ENCODE assay signal across 11 cellular contexts in the genomic region with DNA sequence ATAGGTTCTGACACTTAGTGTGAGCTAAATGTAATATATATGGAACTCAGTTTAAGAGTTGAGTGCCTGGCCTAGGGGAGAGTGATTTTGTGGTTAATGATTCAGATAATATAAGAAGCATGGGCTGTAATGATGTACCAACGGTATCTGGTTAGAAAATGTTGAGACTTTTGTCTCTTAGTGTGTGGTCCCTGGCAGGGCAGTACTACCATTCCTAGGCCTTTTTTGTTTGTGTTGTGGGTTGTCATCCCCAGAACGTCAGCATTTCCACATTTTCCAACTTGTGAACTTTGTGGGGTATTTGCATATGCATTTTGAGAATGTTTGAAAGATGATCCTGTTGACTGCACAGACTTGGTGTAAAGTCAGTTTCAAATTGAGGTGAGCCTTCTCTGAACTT. TPM values are rescaled to one million over a fixed set of nuclear protein-coding genes. Genes with fewer than 3 reads are reported as not detected.
DNase-seq lines count a peak whose midpoint lies in the region; ATAC-seq and TF ChIP-seq lines count a peak whose summit lies in the region.
"Had no signal": no experiment of that assay in that cellular context is flagged by ENCODE, and none has a peak within 500 bp of the region (broad histone marks: within the 10 kb centered on the region; RNA-seq: fewer than 3 reads in every experiment).

No MANE protein-coding gene starts in this region.

- H3K4me1 ChIP-seq in DND-41 (ENCODE audit: insufficient read depth, low read length), result peaks cover 90% of the 10 kb centered on the region
- H3K4me1 ChIP-seq in GM23248 (ENCODE audit: insufficient read depth), result peaks cover 84% of the 10 kb centered on the region
- peaks cover 0 to 79% (median 43%) of the 10 kb centered on the region in 4 donors for H3K4me1 ChIP-seq in tibial nerve

- H3K79me2 ChIP-seq in DND-41 (ENCODE audit: insufficient read depth, low read length) (peaks cover 100% of the 10 kb centered on the region), GM23248 (ENCODE audit: insufficient read depth) (peaks cover 100% of the 10 kb centered on the region)

- no peaks in the 10 kb centered on the region for H3K9me3 ChIP-seq in DND-41 (ENCODE audit: insufficient read depth, low read length, severe bottlenecking)
- H3K9me3 ChIP-seq in GM23248 (ENCODE audit: low read depth), result no peaks in the 10 kb centered on the region
- H3K9me3 ChIP-seq in tibial nerve, result no peaks in the 10 kb centered on the region

- peak overlapping the region; percentile 62 for H3K27ac ChIP-seq in DND-41 (ENCODE audit: low read length)
- H3K27ac ChIP-seq in GM23248, result peak overlapping the region; percentile 51
- no peak overlapping the region for H3K27ac ChIP-seq in tibial nerve
- H3K27ac ChIP-seq: VCaP had no signal

- intact Hi-C loops in activated CD8-positive, alpha-beta T cell treated with anti-CD3 and anti-CD28 coated beads for 36 hours (cut with micrococcal nuclease), result loop anchor here (5.0 kb wide), 3 partner anchors 354 to 514 kb away; partner anchors contain the start of gene DENND1B

- no peak for ATAC-seq in DND-41 (ENCODE audit: insufficient read depth, low read depth)
- peak; percentile 14 for ATAC-seq in activated CD8-positive, alpha-beta T cell treated with anti-CD3 and anti-CD28 coated beads for 36 hours
- no peak for ATAC-seq in HG02678 (IDR thresholded peaks at IDR 0.05; ENCODE audit: unreplicated experiment)

- H3K9ac ChIP-seq in DND-41 (ENCODE audit: low read depth, low read length), result no peak overlapping the region
- no peak overlapping the region for H3K9ac ChIP-seq in GM23248

- H3K27me3 Mint-ChIP-seq in activated CD8-positive, alpha-beta T cell treated with anti-CD3 and anti-CD28 coated beads for 36 hours, result no peaks in the 10 kb centered on the region

- in situ Hi-C loops in GM23248 (cut with MboI), result loop anchor here (25.0 kb wide), 1 partner anchor 519 kb away; no protein-coding TSS in a partner anchor

- H3K36me3 ChIP-seq in DND-41 (ENCODE audit: insufficient read depth, low read length), result no peaks in the 10 kb centered on the region
- peaks cover 3% of the 10 kb centered on the region; the same call in 1 of the 2 replicates for H3K36me3 ChIP-seq in GM23248 (ENCODE audit: low read depth)
- H3K36me3 ChIP-seq in tibial nerve, result no peaks in the 10 kb centered on the region

- DNase-seq in DND-41 (no peak), GM23248 (peak; percentile 52), iris pigment epithelial cell (ENCODE audit: low read depth) (peak; percentile 95), NOMO-1 (lab: John Stamatoyannopoulos, UW; ENCODE audit: unreplicated experiment in 2 of 2) (no peak), NCI-H2107 (lab: John Stamatoyannopoulos, UW) (no peak), tibial nerve (ENCODE audit: low spot score in 2 of 2) (no peak)
- no peak for DNase-seq in activated CD8-positive, alpha-beta T cell treated with anti-CD3 and anti-CD28 coated beads for 36 hours
- DNase-seq: effector CD8-positive, alpha-beta T cell; NCI-H2171 had no signal

- CTCF ChIA-PET in activated CD8-positive, alpha-beta T cell treated with anti-CD3 and anti-CD28 coated beads for 36 hours (lab: Charles Lee), result interaction anchor here (0.7 to 1.8 kb wide), 3 partner anchors 9 to 94 kb away, joined by 4 to 5 read pairs (median 4); no protein-coding TSS in a partner anchor

- TF ChIP-seq POLR2A in tibial nerve (IDR thresholded peaks at IDR 0.05), result no peak

- H3K4me3 Mint-ChIP-seq in activated CD8-positive, alpha-beta T cell treated with anti-CD3 and anti-CD28 coated beads for 36 hours, result peak overlapping the region; percentile 74

- TF ChIP-seq CTCF in DND-41 (IDR thresholded peaks at IDR 0.05; ENCODE audit: borderline replicate concordance, extremely low read depth, low read length, poor library complexity, severe bottlenecking) (no peak), tibial nerve (IDR thresholded peaks at IDR 0.05) (no peak)
- TF ChIP-seq CTCF in activated CD8-positive, alpha-beta T cell treated with anti-CD3 and anti-CD28 coated beads for 36 hours (IDR thresholded peaks at IDR 0.05), result no peak

- no peaks in the 10 kb centered on the region for H3K9me3 Mint-ChIP-seq in activated CD8-positive, alpha-beta T cell treated with anti-CD3 and anti-CD28 coated beads for 36 hours

- H3F3A ChIP-seq in GM23248 (ENCODE audit: insufficient read depth), result peaks cover 87% of the 10 kb centered on the region

- POLR2A ChIA-PET in activated CD8-positive, alpha-beta T cell treated with anti-CD3 and anti-CD28 coated beads for 36 hours (lab: Charles Lee), result interaction anchor here (1.2 to 1.4 kb wide), 2 partner anchors 10 to 86 kb away, joined by 3 to 5 read pairs; no protein-coding TSS in a partner anchor

- H3K27me3 ChIP-seq in DND-41 (ENCODE audit: insufficient read depth, low read length, poor library complexity), result no peaks in the 10 kb centered on the region
- H3K27me3 ChIP-seq in GM23248 (replicated peaks; ENCODE audit: insufficient read depth), result no peaks in the 10 kb centered on the region
- no peaks in the 10 kb centered on the region for H3K27me3 ChIP-seq in tibial nerve

- H4K20me1 ChIP-seq in DND-41 (ENCODE audit: insufficient read depth, low read length), result peaks cover 45% of the 10 kb centered on the region
- H4K20me1 ChIP-seq in GM23248 (ENCODE audit: insufficient read depth), result peaks cover 84% of the 10 kb centered on the region

- WGBS in GM23248 (ENCODE audit: low coverage in 1 of 2, low lambda C conversion rate in 2 of 2, missing lambda C conversion rate in 2 of 2), 2 experiments, result 34% methylated on average over 2 of the region's 2 CpGs
- WGBS in tibial nerve, 2 donors, result 42 to 52% methylated on average over 2 of the region's 2 CpGs

- H3K4me2 ChIP-seq in DND-41 (ENCODE audit: insufficient read depth, low read length), result no peak overlapping the region
- H3K4me2 ChIP-seq in GM23248 (ENCODE audit: unreplicated experiment), result peak overlapping the region; percentile 27

- peaks cover 86% of the 10 kb centered on the region for H3K4me1 Mint-ChIP-seq in activated CD8-positive, alpha-beta T cell treated with anti-CD3 and anti-CD28 coated beads for 36 hours (ENCODE audit: low read depth)

- peak overlapping the region; percentile 95 for H3K27ac Mint-ChIP-seq in activated CD8-positive, alpha-beta T cell treated with anti-CD3 and anti-CD28 coated beads for 36 hours

- H3K36me3 Mint-ChIP-seq in activated CD8-positive, alpha-beta T cell treated with anti-CD3 and anti-CD28 coated beads for 36 hours (ENCODE audit: low read depth), result peaks cover 16% of the 10 kb centered on the region

- H3K9me2 ChIP-seq in GM23248 (ENCODE audit: insufficient read depth), result no peaks in the 10 kb centered on the region

- H2AFZ ChIP-seq in DND-41 (ENCODE audit: low read depth, low read length) (no peak overlapping the region), GM23248 (no peak overlapping the region)

- TF ChIP-seq EP300 in tibial nerve (IDR thresholded peaks at IDR 0.05), result no peak

- no peak overlapping the region for H3K4me3 ChIP-seq in DND-41 (ENCODE audit: low read depth in 1 of 2, low read length in 2 of 2)
- peak overlapping the region; percentile 19 for H3K4me3 ChIP-seq in GM23248
- no peak overlapping the region for H3K4me3 ChIP-seq in tibial nerve

RNA-seq across cellular contexts. Expression of gene NEK7, which starts 11.4 kb away (rescaled TPM):
- 1,026 and 1,186 TPM in 2 replicates for total RNA-seq in GM23248 (2014; rRNA removed; shearing (Covaris generic))
- polyA plus RNA-seq in GM23248 (2016; fragmentation: Nextera tagmentation; extraction: Ambion mirVana), result 693 and 700 TPM in 2 replicates
- total RNA-seq in activated CD8-positive, alpha-beta T cell treated with anti-CD3 and anti-CD28 coated beads for 36 hours, result 10 to 100 TPM; 71.4 to 76.4 TPM
- 100 to 1,000 TPM; 123 to 219 (median 141) TPM for total RNA-seq in tibial nerve

Comparison
In these comparisons a context has a peak if more than half of its experiments do, and no peak if none do; other contexts are left out.
1. DNase-seq: peak in GM23248 (single experiment) and iris pigment epithelial cell (single experiment); none in DND-41 (single experiment), activated CD8-positive, alpha-beta T cell treated with anti-CD3 and anti-CD28 coated beads for 36 hours (single experiment), NOMO-1 (0 of 2), NCI-H2107 (single experiment) and tibial nerve (0 of 2).
2. H3K27ac ChIP-seq: peak in DND-41 (single experiment) and GM23248 (single experiment); none in tibial nerve (0 of 4).